In the genomic region with DNA sequence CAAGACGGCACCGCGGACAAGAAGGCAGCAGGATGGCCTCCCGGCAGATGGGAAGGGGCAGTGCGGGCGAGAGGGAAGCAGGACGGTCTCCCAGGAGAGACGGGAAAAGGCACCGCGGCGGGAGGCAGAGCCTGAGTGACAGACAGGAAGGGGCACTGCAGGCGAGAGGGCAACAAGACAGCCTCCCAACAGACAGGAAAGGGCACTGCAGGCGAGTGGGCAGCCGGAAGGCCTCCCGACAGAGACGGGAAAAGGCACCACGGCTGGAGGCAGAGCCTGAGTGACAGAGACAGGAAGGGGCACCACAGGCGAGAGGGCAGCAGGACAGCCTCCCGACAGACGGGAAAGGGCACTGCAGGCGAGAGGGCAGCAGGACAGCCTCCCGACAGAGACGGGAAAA, we compare ENCODE assay signal across 1 cellular context.
TF ChIP-seq lines count a peak whose summit lies in the region.

No MANE protein-coding gene starts in this region.

TF ChIP-seq in H1, 55 proteins besides CTCF, POLR2A, EP300 and RAD21:
- TF ChIP-seq SRF (IDR thresholded peaks at IDR 0.05; ENCODE audit: low read depth, low read length), result no peak
- no peak for TF ChIP-seq ZNF274 (IDR thresholded peaks at IDR 0.05; ENCODE audit: borderline replicate concordance, extremely low read depth, low read length)
- TF ChIP-seq KDM5A (IDR thresholded peaks at IDR 0.05; ENCODE audit: low read length), result no peak
- no peak for TF ChIP-seq CEBPB (IDR thresholded peaks at IDR 0.05; ENCODE audit: low read depth, low read length)
- no peak for TF ChIP-seq SIN3A (conservative IDR thresholded peaks at IDR 0.05 in 1 of 2, IDR thresholded peaks at IDR 0.05 in 1 of 2; ENCODE audit: low read depth in 1 of 2, low read length in 2 of 2)
- no peak for TF ChIP-seq SP1 (IDR thresholded peaks at IDR 0.05; ENCODE audit: low read depth, low read length)
- no peak for TF ChIP-seq SIX5 (IDR thresholded peaks at IDR 0.05; ENCODE audit: low read depth, low read length)
- TF ChIP-seq, protein P1, sequence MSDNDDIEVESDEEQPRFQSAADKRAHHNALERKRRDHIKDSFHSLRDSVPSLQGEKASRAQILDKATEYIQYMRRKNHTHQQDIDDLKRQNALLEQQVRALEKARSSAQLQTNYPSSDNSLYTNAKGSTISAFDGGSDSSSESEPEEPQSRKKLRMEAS (IDR thresholded peaks at IDR 0.05), result no peak
- no peak for TF ChIP-seq CHD2 (IDR thresholded peaks at IDR 0.05; ENCODE audit: low read length)
- TF ChIP-seq SUZ12 (IDR thresholded peaks at IDR 0.05; ENCODE audit: low read length), result no peak
- TF ChIP-seq KDM4A (IDR thresholded peaks at IDR 0.05; ENCODE audit: low read depth, low read length, severe bottlenecking), result no peak
- TF ChIP-seq TAF7 (optimal IDR thresholded peaks at IDR 0.05; ENCODE audit: borderline replicate concordance, low read depth, low read length), result no peak
- no peak for TF ChIP-seq TAF1 (IDR thresholded peaks at IDR 0.05; ENCODE audit: low read depth, low read length)
